ENCODE assay signal across 8 cellular contexts in genomic region chr5:172451771-172452197, GRCh38. TPM values are rescaled to one million over a fixed set of nuclear protein-coding genes. Genes with fewer than 3 reads are reported as not detected.
DNase-seq lines count a peak whose midpoint lies in the region; ATAC-seq and TF ChIP-seq lines count a peak whose summit lies in the region.

No MANE protein-coding gene starts in this region.

- H3K9me3 Mint-ChIP-seq in chondrocyte (ENCODE audit: low read depth) (no peaks in the 10 kb centered on the region), mesothelial cell of epicardium (no peaks in the 10 kb centered on the region)
- no peaks in the 10 kb centered on the region for H3K9me3 Mint-ChIP-seq in effector memory CD8-positive, alpha-beta T cell

- peak; percentile 22 for DNase-seq in stimulated activated CD4-positive, alpha-beta T cell treated with anti-CD3 and anti-CD28 coated beads, Interleukin-1b, Interleukin-23, amount 100 ng/mL, for 48 hours
- DNase-seq in stimulated activated CD4-positive, alpha-beta T cell treated with anti-CD3 and anti-CD28 coated beads, Interleukin-4, amount 100 ng/mL, for 24 hours = no peak
- no peak for DNase-seq in chondrocyte (ENCODE audit: low spot score)
- DNase-seq in mesothelial cell of epicardium (ENCODE audit: low spot score in 2 of 2, unreplicated experiment in 2 of 2) = no peak
- DNase-seq in vagina (ENCODE audit: extremely low spot score in 2 of 2) = no peak
- no peak for DNase-seq in effector memory CD8-positive, alpha-beta T cell
- DNase-seq in hippocampal formation (lab: John Stamatoyannopoulos, UW) = no peak

- TF ChIP-seq POLR2A in vagina (IDR thresholded peaks at IDR 0.05) = no peak

- no peaks in the 10 kb centered on the region for H3K36me3 ChIP-seq in vagina

- H3K27ac ChIP-seq in vagina = peak overlapping the region; percentile 97

- H3K4me3 Mint-ChIP-seq in chondrocyte (ENCODE audit: unreplicated experiment) (peak overlapping the region; percentile 86), mesothelial cell of epicardium (no peak overlapping the region)
- no peak overlapping the region for H3K4me3 Mint-ChIP-seq in effector memory CD8-positive, alpha-beta T cell

- H3K27me3 Mint-ChIP-seq in chondrocyte (ENCODE audit: low read depth) (no peaks in the 10 kb centered on the region), mesothelial cell of epicardium (ENCODE audit: low read depth) (no peaks in the 10 kb centered on the region)
- H3K27me3 Mint-ChIP-seq in effector memory CD8-positive, alpha-beta T cell = peaks cover 64 to 76% of the 10 kb centered on the region in 2 donors

- intact Hi-C loops in vagina (cut with DNase I) = no loop called here

- H3K27me3 ChIP-seq in vagina = no peaks in the 10 kb centered on the region

- no peaks in the 10 kb centered on the region for H3K9me3 ChIP-seq in vagina

- TF ChIP-seq CTCF in chondrocyte (IDR thresholded peaks at IDR 0.05) = no peak
- no peak for TF ChIP-seq CTCF in mesothelial cell of epicardium (IDR thresholded peaks at IDR 0.05; ENCODE audit: unreplicated experiment)
- TF ChIP-seq CTCF in vagina (IDR thresholded peaks at IDR 0.05) = no peak

- peak overlapping the region; percentile 96 for H3K27ac Mint-ChIP-seq in chondrocyte (ENCODE audit: unreplicated experiment)
- H3K27ac Mint-ChIP-seq in mesothelial cell of epicardium = peak overlapping the region; percentile 93
- no peak overlapping the region for H3K27ac Mint-ChIP-seq in effector memory CD8-positive, alpha-beta T cell

- H3K36me3 Mint-ChIP-seq in chondrocyte (ENCODE audit: low read depth) (peaks cover 10% of the 10 kb centered on the region), mesothelial cell of epicardium (peaks cover 5% of the 10 kb centered on the region)
- H3K36me3 Mint-ChIP-seq in effector memory CD8-positive, alpha-beta T cell (ENCODE audit: insufficient read depth) = peaks cover 3% of the 10 kb centered on the region

- H3K4me1 ChIP-seq in vagina = peaks cover 78% of the 10 kb centered on the region

- H3K4me1 Mint-ChIP-seq in chondrocyte (ENCODE audit: low read depth) (peaks cover 52% of the 10 kb centered on the region), mesothelial cell of epicardium (peaks cover 39% of the 10 kb centered on the region)
- peaks cover 11 to 12% of the 10 kb centered on the region in 2 donors for H3K4me1 Mint-ChIP-seq in effector memory CD8-positive, alpha-beta T cell (ENCODE audit: low read depth in 2 of 2)

- ATAC-seq in GM21381 (IDR thresholded peaks at IDR 0.05; ENCODE audit: unreplicated experiment) = no peak
- no peak for ATAC-seq in effector memory CD8-positive, alpha-beta T cell (replicated peaks)

- peak overlapping the region; percentile 88 to 95 for H3K4me3 ChIP-seq in vagina

RNA-seq across cellular contexts. Expression of gene SH3PXD2B, which starts 2.5 kb away (rescaled TPM):
- total RNA-seq in chondrocyte = 48.9 to 81.1 TPM (median 75.7 TPM) in 3 replicates
- total RNA-seq in mesothelial cell of epicardium = 68.9 to 74.4 TPM (median 71.4 TPM) in 3 replicates
- 30.9 TPM for total RNA-seq in vagina

Comparison
In these comparisons a context has a peak if more than half of its experiments do, and no peak if none do; other contexts are left out.
1. H3K27ac Mint-ChIP-seq: peak in chondrocyte (single experiment) and mesothelial cell of epicardium (single experiment); none in effector memory CD8-positive, alpha-beta T cell (0 of 2).